Comparison of ENCODE assay signal across 19 cellular contexts in the genomic region with DNA sequence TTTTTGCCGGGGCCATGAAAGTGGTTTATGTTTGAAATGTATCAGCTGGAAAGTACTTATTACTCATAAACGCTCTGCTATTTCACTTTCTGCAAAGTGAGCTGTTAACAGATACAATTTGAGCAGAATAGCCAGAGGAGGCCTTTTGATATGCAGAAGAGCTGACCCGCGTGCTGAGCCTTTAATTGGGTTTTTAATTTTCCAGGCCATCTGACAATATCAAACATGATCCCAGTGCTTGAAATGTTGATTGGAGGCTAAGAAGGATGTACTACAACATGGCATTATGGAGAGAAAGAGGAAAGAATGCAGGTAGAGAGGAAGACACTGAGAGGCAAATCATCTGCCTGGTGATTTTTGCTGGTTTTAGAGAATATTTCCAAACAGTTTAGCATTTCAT.
DNase-seq lines count a peak whose midpoint lies in the region; ATAC-seq and TF ChIP-seq lines count a peak whose summit lies in the region.
"Had no signal": no experiment of that assay in that cellular context is flagged by ENCODE, and none has a peak within 500 bp of the region (broad histone marks: within the 10 kb centered on the region; RNA-seq: fewer than 3 reads in every experiment).

No MANE protein-coding gene starts in this region.

- H3K27ac Mint-ChIP-seq in GM23338, result 0 out of 2 replicates have a peak overlapping the region, but pooled peaks have one; percentile 11
- H3K27ac Mint-ChIP-seq in brain, result peak overlapping the region in 4 of 5 experiments; percentile 9 to 88 (median 43)
- H3K27ac Mint-ChIP-seq in neural progenitor cell, result no peak overlapping the region
- no peak overlapping the region for H3K27ac Mint-ChIP-seq in CD4-positive, alpha-beta memory T cell
- no peak overlapping the region for H3K27ac Mint-ChIP-seq in activated naive CD4-positive, alpha-beta T cell treated with anti-CD3 and anti-CD28 coated beads, Interleukin-2, amount 50 U/mL, for 72 hours
- H3K27ac Mint-ChIP-seq: B cell; CD8-positive, alpha-beta memory T cell had no signal

- POLR2A ChIA-PET in CD4-positive, alpha-beta memory T cell (lab: Charles Lee; ENCODE audit: partially characterized antibody), result no interaction called here

- no peak overlapping the region for H2AFZ ChIP-seq in GM23338
- peak overlapping the region; percentile 54 for H2AFZ ChIP-seq in neural progenitor cell (replicated peaks)

- TF ChIP-seq CTCF in GM23338 (conservative IDR thresholded peaks at IDR 0.05; ENCODE audit: low read depth in 2 of 2), result no peak
- TF ChIP-seq CTCF in brain (conservative IDR thresholded peaks at IDR 0.05), result no peak
- TF ChIP-seq CTCF in neural progenitor cell (IDR thresholded peaks at IDR 0.05), result no peak

- H4K20me1 ChIP-seq in GM23338 (replicated peaks; ENCODE audit: insufficient read depth) (no peaks in the 10 kb centered on the region), neural progenitor cell (ENCODE audit: low read depth) (no peaks in the 10 kb centered on the region)
- H4K20me1 ChIP-seq: BLaER1 treated with 17β-estradiol and CSF1 and Interleukin-3, amounts not matched to agents 10 nM and 100 nM had no signal

- H3K4me1 ChIP-seq in GM23338 (ENCODE audit: insufficient read depth) (peaks cover 19% of the 10 kb centered on the region), neural progenitor cell (peaks cover 19% of the 10 kb centered on the region)
- H3K4me1 ChIP-seq in CD4-positive, alpha-beta memory T cell (ENCODE audit: insufficient read depth, low read length), result no peaks in the 10 kb centered on the region
- H3K4me1 ChIP-seq: BLaER1 treated with 17β-estradiol and CSF1 and Interleukin-3, amounts not matched to agents 10 nM and 100 nM had no signal

- H3K27me3 Mint-ChIP-seq in GM23338 (ENCODE audit: insufficient read depth, low read depth, poor library complexity) (no peaks in the 10 kb centered on the region), brain (no peaks in the 10 kb centered on the region), neural progenitor cell (ENCODE audit: insufficient read depth, low read depth) (peaks cover 2% of the 10 kb centered on the region)
- H3K27me3 Mint-ChIP-seq in CD4-positive, alpha-beta memory T cell, result no peaks in the 10 kb centered on the region
- H3K27me3 Mint-ChIP-seq: B cell; CD8-positive, alpha-beta memory T cell had no signal

- H3K9me3 ChIP-seq in neural progenitor cell (ENCODE audit: low read depth), result no peaks in the 10 kb centered on the region
- H3K9me3 ChIP-seq in CD4-positive, alpha-beta memory T cell (ENCODE audit: control insufficient read depth in 1 of 2, low read length in 2 of 2), result no peaks in the 10 kb centered on the region
- H3K9me3 ChIP-seq: BLaER1 treated with 17β-estradiol and CSF1 and Interleukin-3, amounts not matched to agents 10 nM and 100 nM had no signal

- DNase-seq in GM23338 (ENCODE audit: low spot score), result no peak
- DNase-seq in NCI-H82 (lab: John Stamatoyannopoulos, UW), result peak; percentile 72
- no peak for DNase-seq in neural progenitor cell (ENCODE audit: low spot score)
- DNase-seq in CD4-positive, alpha-beta memory T cell, result no peak
- DNase-seq in activated naive CD4-positive, alpha-beta T cell treated with anti-CD3 and anti-CD28 coated beads, Interleukin-2, amount 50 U/mL, for 72 hours (ENCODE audit: low spot score in 2 of 2), result no peak
- DNase-seq: 8988T; CD8-positive, alpha-beta memory T cell; COR-L47; DMS 273 treated with DMSO at 0.1 percent for 48 hours; DMS53; DND-41; EL; HCEC 1CT had no signal

- no peak overlapping the region for H3K9ac ChIP-seq in neural progenitor cell
- H3K9ac ChIP-seq: BLaER1 treated with 17β-estradiol and CSF1 and Interleukin-3, amounts not matched to agents 10 nM and 100 nM had no signal

- intact Hi-C loops in CD4-positive, alpha-beta memory T cell (cut with micrococcal nuclease), result no loop called here

- H3K9me3 Mint-ChIP-seq in GM23338 (no peaks in the 10 kb centered on the region), brain (no peaks in the 10 kb centered on the region), neural progenitor cell (no peaks in the 10 kb centered on the region)
- peaks cover 0 to 6% (median 0%) of the 10 kb centered on the region in 8 donors for H3K9me3 Mint-ChIP-seq in CD4-positive, alpha-beta memory T cell
- no peaks in the 10 kb centered on the region for H3K9me3 Mint-ChIP-seq in activated naive CD4-positive, alpha-beta T cell treated with anti-CD3 and anti-CD28 coated beads, Interleukin-2, amount 50 U/mL, for 72 hours

- no peak overlapping the region for H3K4me3 ChIP-seq in GM23338
- H3K4me3 ChIP-seq in neural progenitor cell, result no peak overlapping the region
- no peak overlapping the region for H3K4me3 ChIP-seq in CD4-positive, alpha-beta memory T cell (ENCODE audit: low read length in 2 of 2)
- H3K4me3 ChIP-seq: BLaER1 treated with 17β-estradiol and CSF1 and Interleukin-3, amounts not matched to agents 10 nM and 100 nM; GM12878 had no signal

- H3K36me3 ChIP-seq in GM23338 (ENCODE audit: insufficient read depth) (no peaks in the 10 kb centered on the region), neural progenitor cell (no peaks in the 10 kb centered on the region)
- no peaks in the 10 kb centered on the region for H3K36me3 ChIP-seq in CD4-positive, alpha-beta memory T cell (ENCODE audit: insufficient read depth, low read length)
- H3K36me3 ChIP-seq: BLaER1 treated with 17β-estradiol and CSF1 and Interleukin-3, amounts not matched to agents 10 nM and 100 nM had no signal

- H3K4me2 ChIP-seq in GM23338 (peak overlapping the region; percentile 41; the same call in 1 of the 2 replicates), neural progenitor cell (no peak overlapping the region)
- H3K4me2 ChIP-seq: BLaER1 treated with 17β-estradiol and CSF1 and Interleukin-3, amounts not matched to agents 10 nM and 100 nM had no signal

- CTCF ChIA-PET in CD4-positive, alpha-beta memory T cell (lab: Charles Lee; ENCODE audit: partially characterized antibody), result no interaction called here

- H3K79me2 ChIP-seq in GM23338 (replicated peaks; ENCODE audit: insufficient read depth) (no peaks in the 10 kb centered on the region), neural progenitor cell (ENCODE audit: low read depth) (no peaks in the 10 kb centered on the region)

- ATAC-seq in GM23338 (no peak), GM21576 (IDR thresholded peaks at IDR 0.05; ENCODE audit: unreplicated experiment) (no peak)
- ATAC-seq in activated naive CD4-positive, alpha-beta T cell treated with anti-CD3 and anti-CD28 coated beads, Interleukin-2, amount 50 U/mL, for 72 hours, result no peak
- ATAC-seq: GM12878 had no signal

- H3K36me3 Mint-ChIP-seq in GM23338 (ENCODE audit: low read depth) (no peaks in the 10 kb centered on the region), brain (no peaks in the 10 kb centered on the region), neural progenitor cell (no peaks in the 10 kb centered on the region)
- H3K36me3 Mint-ChIP-seq in CD4-positive, alpha-beta memory T cell, result no peaks in the 10 kb centered on the region
- no peaks in the 10 kb centered on the region for H3K36me3 Mint-ChIP-seq in activated naive CD4-positive, alpha-beta T cell treated with anti-CD3 and anti-CD28 coated beads, Interleukin-2, amount 50 U/mL, for 72 hours
- H3K36me3 Mint-ChIP-seq: CD8-positive, alpha-beta memory T cell had no signal

- H3K27me3 ChIP-seq in GM23338 (ENCODE audit: insufficient read depth), result no peaks in the 10 kb centered on the region
- H3K27me3 ChIP-seq in neural progenitor cell, result no peaks in the 10 kb centered on the region
- H3K27me3 ChIP-seq in CD4-positive, alpha-beta memory T cell (ENCODE audit: insufficient read depth, low read length), result no peaks in the 10 kb centered on the region
- H3K27me3 ChIP-seq: BLaER1 treated with 17β-estradiol and CSF1 and Interleukin-3, amounts not matched to agents 10 nM and 100 nM had no signal

- H3K4me3 Mint-ChIP-seq in GM23338 (no peak overlapping the region), brain (peak overlapping the region in 3 of 5 experiments; percentile 14 to 55 (median 38)), neural progenitor cell (no peak overlapping the region)
- no peak overlapping the region for H3K4me3 Mint-ChIP-seq in CD4-positive, alpha-beta memory T cell
- H3K4me3 Mint-ChIP-seq: B cell; CD8-positive, alpha-beta memory T cell had no signal

- no peaks in the 10 kb centered on the region; the same call in 1 of the 2 replicates for H3K9me2 ChIP-seq in GM23338 (ENCODE audit: insufficient read depth)

- H3K4me1 Mint-ChIP-seq in GM23338 (peaks cover 18% of the 10 kb centered on the region), brain (peaks cover 68% of the 10 kb centered on the region), neural progenitor cell (peaks cover 9% of the 10 kb centered on the region)
- H3K4me1 Mint-ChIP-seq in CD4-positive, alpha-beta memory T cell, result no peaks in the 10 kb centered on the region
- H3K4me1 Mint-ChIP-seq: B cell; CD8-positive, alpha-beta memory T cell had no signal

- H3F3A ChIP-seq in GM23338 (replicated peaks; ENCODE audit: low read depth) (no peaks in the 10 kb centered on the region), neural progenitor cell (ENCODE audit: low read depth) (no peaks in the 10 kb centered on the region)

- H3K27ac ChIP-seq in GM23338 (ENCODE audit: low read depth) (no peak overlapping the region), neural progenitor cell (no peak overlapping the region)
- no peak overlapping the region for H3K27ac ChIP-seq in CD4-positive, alpha-beta memory T cell (ENCODE audit: low read depth, low read length)
- H3K27ac ChIP-seq: BLaER1 treated with 17β-estradiol and CSF1 and Interleukin-3, amounts not matched to agents 10 nM and 100 nM; HL-60 had no signal

TF ChIP-seq in GM23338, 12 proteins besides CTCF, POLR2A, EP300 and RAD21 (continues in another document):
- TF ChIP-seq ZNF331 (CRISPR knock-in tag; IDR thresholded peaks at IDR 0.05; ENCODE audit: low read depth) (no peak), JUNB (IDR thresholded peaks at IDR 0.05; ENCODE audit: unreplicated experiment) (no peak), EZH2 (IDR thresholded peaks at IDR 0.05; ENCODE audit: low read depth, unreplicated experiment) (no peak)

Comparison
In these comparisons a context has a peak if more than half of its experiments do, and no peak if none do; other contexts are left out.
1. H3K27ac Mint-ChIP-seq: peak in GM23338 (single experiment) and brain (4 of 5); none in neural progenitor cell (single experiment), CD4-positive, alpha-beta memory T cell (0 of 7) and activated naive CD4-positive, alpha-beta T cell treated with anti-CD3 and anti-CD28 coated beads, Interleukin-2, amount 50 U/mL, for 72 hours (0 of 2).
2. H3K4me3 Mint-ChIP-seq: peak in brain (3 of 5); none in GM23338 (single experiment), neural progenitor cell (single experiment) and CD4-positive, alpha-beta memory T cell (0 of 8).